In the genomic region with DNA sequence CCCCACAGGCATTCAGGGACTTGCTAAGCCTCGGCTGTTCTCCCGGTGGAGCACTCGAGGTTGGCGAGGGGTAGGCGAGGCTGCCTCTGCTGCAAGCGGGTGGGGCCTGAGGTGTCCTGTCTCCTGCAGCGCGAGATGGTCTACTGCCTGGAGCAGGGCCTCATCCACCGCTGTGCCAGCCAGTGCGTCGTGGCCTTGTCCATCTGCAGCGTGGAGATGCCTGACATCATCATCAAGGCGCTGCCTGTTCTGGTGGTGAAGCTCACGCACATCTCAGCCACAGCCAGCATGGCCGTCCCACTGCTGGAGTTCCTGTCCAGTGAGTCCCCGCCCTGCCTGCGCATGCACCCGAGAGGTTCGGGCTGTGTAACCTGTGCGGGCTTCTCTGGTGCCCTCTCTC, we compare ENCODE assay signal across 34 cellular contexts.
"Had no signal": no experiment of that assay in that cellular context is flagged by ENCODE, and none has a peak within 500 bp of the region (broad histone marks: within the 10 kb centered on the region; RNA-seq: fewer than 3 reads in every experiment).

No MANE protein-coding gene starts in this region.

- H3K4me2 ChIP-seq: KMS-11 had no signal

- H3K9me3 ChIP-seq: MG63 had no signal

- H3K27me3 ChIP-seq: MG63 had no signal

- H3K9ac ChIP-seq: KMS-11 had no signal

- H3K27ac ChIP-seq: KMS-11 had no signal

- DNase-seq: Karpas-422, Kasumi-1, KG1, MG63, MM.1S, MV-4-11, NCI-H1048, NCI-H1092, NCI-H1092 treated with DMSO at 0.1 percent for 48 hours, NCI-H1105, NCI-H1105 treated with DMSO at 0.1 percent for 48 hours, NCI-H1417, NCI-H1417 treated with DMSO at 0.1 percent for 48 hours, NCI-H1436, NCI-H1436 treated with DMSO at 0.1 percent for 48 hours, NCI-H146, NCI-H1694, NCI-H1694 treated with DMSO at 0.1 percent for 48 hours, NCI-H187, NCI-H187 treated with DMSO at 0.1 percent for 48 hours, NCI-H2029, NCI-H2029 treated with DMSO at 0.1 percent for 48 hours, NCI-H2081, NCI-H2081 treated with DMSO at 0.1 percent for 48 hours, NCI-H2107, NCI-H2171, NCI-H2171 treated with DMSO at 0.1 percent for 48 hours, NCI-H2227 treated with DMSO at 0.1 percent for 48 hours, NCI-H226, NCI-H345, NCI-H446, NCI-H446 treated with DMSO at 0.1 percent for 48 hours, NCI-H510A had no signal

- H3K4me3 ChIP-seq: MG63 had no signal
